34 cellular contexts compared by ENCODE assay signal in the genomic region with DNA sequence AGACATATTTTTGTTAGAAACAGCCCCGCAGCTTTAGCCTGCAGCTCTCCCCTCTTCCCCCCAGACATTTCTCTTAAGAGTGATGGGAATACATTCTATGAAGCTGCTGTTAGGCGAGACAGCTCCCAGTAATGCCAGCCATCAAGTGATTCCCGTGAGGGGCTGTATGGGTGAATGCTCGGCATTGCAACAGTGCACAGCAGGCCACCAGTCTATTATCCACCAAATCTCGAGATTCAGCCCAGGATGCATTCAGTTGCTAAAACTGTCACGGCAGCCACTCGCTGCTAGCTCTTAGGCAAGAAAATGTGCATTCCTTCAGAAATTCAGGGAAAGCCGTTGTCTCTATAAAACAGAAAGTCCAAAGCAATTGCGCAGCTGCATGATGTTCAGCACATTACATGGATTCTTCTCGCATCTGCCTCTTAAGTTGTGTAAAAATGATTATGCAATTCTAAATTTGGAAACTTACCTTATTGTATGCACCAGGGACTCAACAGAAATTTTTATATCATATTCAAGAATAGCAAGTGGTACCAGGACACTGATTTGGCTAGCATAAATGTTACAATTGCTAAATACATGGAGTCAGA.
A peak's percentile ranks its signal among the peaks of the same experiment; 100 is the strongest.
DNase-seq lines count a peak whose midpoint lies in the region; ATAC-seq and TF ChIP-seq lines count a peak whose summit lies in the region.
"Had no signal": no experiment of that assay in that cellular context is flagged by ENCODE, and none has a peak within 500 bp of the region (broad histone marks: within the 10 kb centered on the region; RNA-seq: fewer than 3 reads in every experiment).

No MANE protein-coding gene starts in this region.

- H3K36me3 ChIP-seq in right atrium auricular region = no peaks in the 10 kb centered on the region
- H3K36me3 ChIP-seq in heart right ventricle = no peaks in the 10 kb centered on the region
- H3K36me3 ChIP-seq in endodermal cell (ENCODE audit: control insufficient read depth, insufficient read depth, low read length) = no peaks in the 10 kb centered on the region
- no peaks in the 10 kb centered on the region for H3K36me3 ChIP-seq in neural cell (ENCODE audit: insufficient read depth, low read length)
- H3K36me3 ChIP-seq in upper lobe of right lung = no peaks in the 10 kb centered on the region
- H3K36me3 ChIP-seq: cardiac muscle cell, colonic mucosa, uterus had no signal

- no peaks in the 10 kb centered on the region for H4K20me1 ChIP-seq in neural cell (ENCODE audit: insufficient read depth)

- 65 to 68% methylated on average over 10 of the region's 10 CpGs for WGBS in heart right ventricle, 2 donors
- 38 to 54% methylated on average over 8 to 9 of the region's 10 CpGs for WGBS in endodermal cell (ENCODE audit: insufficient coverage in 1 of 2, insufficient read length in 1 of 2), 2 experiments

- H3K36me3 Mint-ChIP-seq in endodermal cell (ENCODE audit: low read depth) = no peaks in the 10 kb centered on the region
- H3K36me3 Mint-ChIP-seq: activated naive CD4-positive, alpha-beta T cell treated with anti-CD3 and anti-CD28 coated beads, Interleukin-2, amount 50 U/mL, for 72 hours; CD8-positive, alpha-beta T cell; natural killer cell had no signal

- H3K79me2 ChIP-seq in neural cell (replicated peaks; ENCODE audit: insufficient read depth, low read length) = no peaks in the 10 kb centered on the region
- H3K79me2 ChIP-seq: parathyroid adenoma had no signal

- H3K9ac ChIP-seq in endodermal cell (ENCODE audit: extremely low read depth, low read length, poor library complexity, severe bottlenecking) (no peak overlapping the region), neural cell (ENCODE audit: low read length) (peak overlapping the region; percentile 10)
- H3K9ac ChIP-seq: parathyroid adenoma had no signal

- DNase-seq in right atrium auricular region (ENCODE audit: low spot score) (peak; percentile 55), heart right ventricle (no peak), endodermal cell (peak; percentile 61), upper lobe of right lung (no peak), RPMI8226 (no peak)
- DNase-seq: activated CD4-positive, alpha-beta T cell treated with anti-CD3 and anti-CD28 coated beads, Interleukin-2, amount 50 U/mL, for 48 hours; activated CD8-positive, alpha-beta memory T cell treated with anti-CD3 and anti-CD28 coated beads, Interleukin-2, amount 50 U/mL, for 4 hours; aorta; CD8-positive, alpha-beta T cell; colonic mucosa; effector memory CD4-positive, alpha-beta T cell; EL; erythroblast; hypothalamus; IMR-90; kidney; midbrain; natural killer cell; NCI-H187; NCI-H2171 treated with DMSO at 0.1 percent for 48 hours; NCI-H69; SHP77 treated with DMSO at 0.1 percent for 48 hours; stimulated activated CD4-positive, alpha-beta T cell treated with anti-CD3 and anti-CD28 coated beads, Interleukin-15, amount 100 ng/mL, for 24 hours; stimulated activated naive CD4-positive, alpha-beta T cell; SW 1271; uterus had no signal

- TF ChIP-seq CTCF in right atrium auricular region (IDR thresholded peaks at IDR 0.05) (no peak), heart right ventricle (IDR thresholded peaks at IDR 0.05) (no peak), endodermal cell (conservative IDR thresholded peaks at IDR 0.05) (no peak), neural cell (IDR thresholded peaks at IDR 0.05; ENCODE audit: poor library complexity, severe bottlenecking) (no peak), upper lobe of right lung (IDR thresholded peaks at IDR 0.05) (no peak)

- TF ChIP-seq RAD21 in neural cell (conservative IDR thresholded peaks at IDR 0.05) = peak; percentile 30

- no peak overlapping the region for H3K4me3 Mint-ChIP-seq in endodermal cell
- H3K4me3 Mint-ChIP-seq: activated T-helper 17 cell treated with anti-CD3 and anti-CD28 coated beads, Interleukin-2, amount 50 U/mL, for 72 hours; CD8-positive, alpha-beta T cell; natural killer cell had no signal

- H3K4me3 ChIP-seq in right atrium auricular region (no peak overlapping the region), heart right ventricle (no peak overlapping the region), endodermal cell (ENCODE audit: low read length) (no peak overlapping the region), neural cell (ENCODE audit: low read length) (peak overlapping the region; percentile 40), upper lobe of right lung (no peak overlapping the region)
- H3K4me3 ChIP-seq: cardiac muscle cell, colonic mucosa, uterus had no signal

- H3K9me3 ChIP-seq in right atrium auricular region (no peaks in the 10 kb centered on the region), heart right ventricle (no peaks in the 10 kb centered on the region), endodermal cell (ENCODE audit: control insufficient read depth, low read length) (no peaks in the 10 kb centered on the region), neural cell (ENCODE audit: low read length) (no peaks in the 10 kb centered on the region), upper lobe of right lung (no peaks in the 10 kb centered on the region)
- H3K9me3 ChIP-seq: colonic mucosa, uterus had no signal

- peaks cover 8% of the 10 kb centered on the region for H3K27me3 Mint-ChIP-seq in endodermal cell (ENCODE audit: insufficient read depth)

- no peaks in the 10 kb centered on the region for H3K9me2 ChIP-seq in neural cell (ENCODE audit: insufficient read depth, low read length)

- no peaks in the 10 kb centered on the region for H3K9me3 Mint-ChIP-seq in endodermal cell
- H3K9me3 Mint-ChIP-seq: activated naive CD4-positive, alpha-beta T cell treated with anti-CD3 and anti-CD28 coated beads, Interleukin-2, amount 50 U/mL, for 72 hours; activated T-helper 17 cell treated with anti-CD3 and anti-CD28 coated beads, Interleukin-2, amount 50 U/mL, for 72 hours; CD8-positive, alpha-beta T cell; natural killer cell had no signal

- no peaks in the 10 kb centered on the region for H3K4me1 ChIP-seq in right atrium auricular region
- H3K4me1 ChIP-seq in heart right ventricle = no peaks in the 10 kb centered on the region
- H3K4me1 ChIP-seq in endodermal cell (ENCODE audit: control insufficient read depth, insufficient read depth, low read length) = no peaks in the 10 kb centered on the region
- H3K4me1 ChIP-seq in upper lobe of right lung = no peaks in the 10 kb centered on the region
- H3K4me1 ChIP-seq: colonic mucosa, parathyroid adenoma, uterus had no signal

- no peak overlapping the region for H3K27ac Mint-ChIP-seq in endodermal cell
- H3K27ac Mint-ChIP-seq: activated naive CD4-positive, alpha-beta T cell treated with anti-CD3 and anti-CD28 coated beads, Interleukin-2, amount 50 U/mL, for 72 hours; activated T-helper 17 cell treated with anti-CD3 and anti-CD28 coated beads, Interleukin-2, amount 50 U/mL, for 72 hours; CD8-positive, alpha-beta T cell; natural killer cell had no signal

- H3K27ac ChIP-seq in right atrium auricular region (no peak overlapping the region), heart right ventricle (no peak overlapping the region), endodermal cell (ENCODE audit: low read depth, low read length) (peak overlapping the region; percentile 68), neural cell (ENCODE audit: low read length) (peak overlapping the region; percentile 71), upper lobe of right lung (no peak overlapping the region)
- H3K27ac ChIP-seq: cardiac muscle cell, colonic mucosa, parathyroid adenoma, uterus had no signal

- intact Hi-C loops in heart right ventricle (cut with DNase I) (no loop called here), upper lobe of right lung (cut with DNase I) (no loop called here)

- peaks cover 20% of the 10 kb centered on the region for H3K4me1 Mint-ChIP-seq in endodermal cell
- H3K4me1 Mint-ChIP-seq: natural killer cell had no signal

- peak; percentile 91 for TF ChIP-seq EP300 in neural cell (conservative IDR thresholded peaks at IDR 0.05; ENCODE audit: poor library complexity, severe bottlenecking)

- H3K4me2 ChIP-seq in neural cell (ENCODE audit: low read length) = peak overlapping the region; percentile 56

- H3K27me3 ChIP-seq in right atrium auricular region = no peaks in the 10 kb centered on the region
- H3K27me3 ChIP-seq in heart right ventricle = peaks cover 0 to 33% (median 0%) of the 10 kb centered on the region in 7 donors
- H3K27me3 ChIP-seq in endodermal cell (ENCODE audit: control insufficient read depth, insufficient read depth, low read length, poor library complexity, severe bottlenecking) = no peaks in the 10 kb centered on the region
- H3K27me3 ChIP-seq in neural cell (ENCODE audit: insufficient read depth, low read depth, low read length) = no peaks in the 10 kb centered on the region
- peaks cover 7% of the 10 kb centered on the region for H3K27me3 ChIP-seq in upper lobe of right lung
- H3K27me3 ChIP-seq: cardiac muscle cell, colonic mucosa, uterus had no signal

- no peak overlapping the region for H2AFZ ChIP-seq in neural cell (ENCODE audit: low read depth, low read length)
- H2AFZ ChIP-seq: parathyroid adenoma had no signal

- no peak for ATAC-seq in heart right ventricle
- no peak for ATAC-seq in upper lobe of right lung
- no peak for ATAC-seq in HG02938 (IDR thresholded peaks at IDR 0.05; ENCODE audit: unreplicated experiment)
- ATAC-seq in GM21619 (IDR thresholded peaks at IDR 0.05; ENCODE audit: unreplicated experiment) = no peak
- ATAC-seq: activated naive CD4-positive, alpha-beta T cell treated with anti-CD3 and anti-CD28 coated beads, Interleukin-2, amount 50 U/mL, for 72 hours; activated T-helper 17 cell treated with anti-CD3 and anti-CD28 coated beads, Interleukin-2, amount 50 U/mL, for 72 hours; CD8-positive, alpha-beta T cell; natural killer cell; Panc1 had no signal

- H3F3A ChIP-seq in neural cell (ENCODE audit: insufficient read depth, low read length, poor library complexity, severe bottlenecking) = no peaks in the 10 kb centered on the region

TF ChIP-seq in neural cell, 6 proteins besides CTCF, POLR2A, EP300 and RAD21 (continues in another document):
- no peak for TF ChIP-seq TAF1 (IDR thresholded peaks at IDR 0.05; ENCODE audit: low read depth)

Comparison
In these comparisons a context has a peak if more than half of its experiments do, and no peak if none do; other contexts are left out.
1. DNase-seq: peak in right atrium auricular region (single experiment) and endodermal cell (single experiment); none in heart right ventricle (0 of 2), upper lobe of right lung (single experiment) and RPMI8226 (single experiment).
2. H3K27ac ChIP-seq: peak in endodermal cell (single experiment) and neural cell (single experiment); none in right atrium auricular region (0 of 2), heart right ventricle (0 of 10) and upper lobe of right lung (single experiment).